ENCODE assay signal across 16 cellular contexts in the genomic region with DNA sequence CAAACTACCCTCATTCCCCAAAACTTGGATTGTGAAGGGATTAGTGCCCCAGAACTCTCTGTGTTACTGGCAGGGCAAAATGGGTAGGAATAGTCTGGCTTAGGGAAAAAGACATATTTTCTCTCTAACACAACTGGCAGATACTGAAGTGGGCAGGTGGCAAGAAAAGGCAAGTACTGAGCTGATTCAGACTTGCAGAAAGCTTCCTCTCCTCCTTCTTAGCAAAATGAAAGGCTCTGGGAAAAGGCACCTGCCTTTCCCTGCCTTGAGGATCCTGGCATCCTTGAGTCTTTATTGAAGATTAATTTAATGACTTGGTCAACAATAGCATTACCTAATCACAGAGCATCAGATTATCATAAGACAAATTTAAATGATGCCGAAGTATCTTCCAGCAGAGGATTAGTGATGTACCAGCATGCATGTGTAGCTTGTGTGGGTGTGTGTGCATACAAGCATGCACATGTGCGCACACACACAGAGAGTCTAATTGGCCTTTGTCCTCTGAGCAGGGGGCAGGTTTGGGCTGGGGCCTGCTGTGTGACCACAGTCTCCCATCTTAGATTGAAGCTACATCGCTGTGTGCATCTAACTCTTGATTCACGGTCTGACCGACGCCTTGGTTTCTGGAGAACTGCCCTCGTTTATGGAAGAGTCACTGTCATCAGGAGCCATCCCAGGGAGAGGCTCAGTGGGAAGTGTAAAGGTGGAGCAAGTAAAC.
DNase-seq lines count a peak whose midpoint lies in the region; ATAC-seq, FAIRE-seq and TF ChIP-seq lines count a peak whose summit lies in the region.
"Had no signal": no experiment of that assay in that cellular context is flagged by ENCODE, and none has a peak within 500 bp of the region (broad histone marks: within the 10 kb centered on the region; RNA-seq: fewer than 3 reads in every experiment).

No MANE protein-coding gene starts in this region.

- 30% methylated on average over 7 of the region's 7 CpGs for WGBS in A549 (ENCODE audit: missing lambda C conversion rate)

- BruUV-seq in Panc1 (replicated peaks; lab: Mats Ljungman, UMichigan) (no TSS peak), A673 (replicated peaks; lab: Mats Ljungman, UMichigan) (no TSS peak)

- TF ChIP-seq RAD21 in A549 (conservative IDR thresholded peaks at IDR 0.05 in 1 of 2, IDR thresholded peaks at IDR 0.05 in 1 of 2) = no peak

- intact Hi-C loops in Panc1 (cut with micrococcal nuclease; ENCODE audit: unreplicated experiment) (no loop called here), A673 (cut with micrococcal nuclease; ENCODE audit: unreplicated experiment) (no loop called here)

- CTCF ChIA-PET in A549 (lab: Yijun Ruan, JAX) = interaction anchor here (1.2 to 4.2 kb wide), 7 partner anchors 9 to 352 kb away, joined by 3 to 21 read pairs (median 8); no protein-coding TSS in a partner anchor
- CTCF ChIA-PET in Panc1 (lab: Charles Lee) = interaction anchor here (0.7 kb wide), 1 partner anchor 10 kb away, joined by 3 read pairs; no protein-coding TSS in a partner anchor
- CTCF ChIA-PET in A673 (lab: Charles Lee) = no interaction called here

- H3K4me1 ChIP-seq in A549 (peaks cover 99% of the 10 kb centered on the region), Panc1 (ENCODE audit: control insufficient read depth, insufficient read depth, low read length) (peaks cover 87% of the 10 kb centered on the region), foreskin keratinocyte (peaks cover 70% of the 10 kb centered on the region), rectal smooth muscle tissue (ENCODE audit: control insufficient read depth, insufficient read depth, low read length) (peaks cover 75% of the 10 kb centered on the region), A673 (ENCODE audit: insufficient read depth, low read length, poor library complexity, severe bottlenecking) (peaks cover 32% of the 10 kb centered on the region)

- TF ChIP-seq CTCF in A549 (IDR thresholded peaks at IDR 0.05) (no peak), Panc1 (IDR thresholded peaks at IDR 0.05) (no peak), foreskin keratinocyte (conservative IDR thresholded peaks at IDR 0.05) (no peak), A673 (conservative IDR thresholded peaks at IDR 0.05; ENCODE audit: low read depth, low read length) (no peak)

- FAIRE-seq in A549 (lab: Jason Lieb, UNC) = no peak

- TF ChIP-seq EP300 in A549 (IDR thresholded peaks at IDR 0.05) = no peak

- TF ChIP-seq POLR2A in A549 (IDR thresholded peaks at IDR 0.05; ENCODE audit: low read length) = no peak

- H3K4me2 ChIP-seq in A549 = peak overlapping the region; percentile 74

- POLR2A ChIA-PET in A549 (lab: Yijun Ruan, JAX) (interaction anchor here (1.3 to 1.7 kb wide), 2 partner anchors 10 to 11 kb away, joined by 4 to 6 read pairs; no protein-coding TSS in a partner anchor), Panc1 (lab: Charles Lee) (no interaction called here), A673 (lab: Charles Lee; ENCODE audit: low non-redundant PET) (no interaction called here)

- no peaks in the 10 kb centered on the region for H3K9me3 ChIP-seq in A549
- H3K9me3 ChIP-seq in Panc1 (ENCODE audit: control insufficient read depth, insufficient read depth, low read depth, low read length) = no peaks in the 10 kb centered on the region
- no peaks in the 10 kb centered on the region for H3K9me3 ChIP-seq in A673 (ENCODE audit: low read depth, low read length, poor library complexity, severe bottlenecking)
- H3K9me3 ChIP-seq: HAP-1 had no signal

- H3K27ac ChIP-seq in A549 = peak overlapping the region; percentile 86 to 99
- peak overlapping the region; percentile 86 for H3K27ac ChIP-seq in Panc1 (ENCODE audit: low read length)
- H3K27ac ChIP-seq in foreskin keratinocyte = peak overlapping the region; percentile 98
- peak overlapping the region; percentile 55 for H3K27ac ChIP-seq in rectal smooth muscle tissue (ENCODE audit: low read depth, low read length)
- no peak overlapping the region for H3K27ac ChIP-seq in A673 (ENCODE audit: low read depth, low read length, poor library complexity, severe bottlenecking)
- H3K27ac ChIP-seq: HL-60 had no signal

- ATAC-seq in A549 (no peak), Panc1 (no peak), foreskin keratinocyte (no peak), HG02885 (IDR thresholded peaks at IDR 0.05; ENCODE audit: poor library complexity, unreplicated experiment) (no peak), GM18502 (IDR thresholded peaks at IDR 0.05; ENCODE audit: poor library complexity, unreplicated experiment) (no peak), GM21576 (IDR thresholded peaks at IDR 0.05; ENCODE audit: unreplicated experiment) (no peak)

- in situ Hi-C loops in Panc1 (cut with HindIII; ENCODE audit: low pct_unique_long_range_greater_than_20kb, low sequenced_read_pairs) = no loop called here

- H3K36me3 ChIP-seq in Panc1 (ENCODE audit: control insufficient read depth, insufficient read depth, low read length) (peaks cover 7% of the 10 kb centered on the region; the same call in 1 of the 2 replicates), rectal smooth muscle tissue (ENCODE audit: control insufficient read depth, insufficient read depth, low read length) (peaks cover 5% of the 10 kb centered on the region), A673 (ENCODE audit: insufficient read depth, low read length, poor library complexity, severe bottlenecking) (peaks cover 3% of the 10 kb centered on the region)

- DNase-seq in A549 (ENCODE audit: low read depth in 1 of 2, low spot score in 1 of 2) (no peak), Panc1 (ENCODE audit: low read depth, low spot score) (no peak), foreskin keratinocyte (peak in 1 of 2 donors; percentile 80), A673 (ENCODE audit: low spot score) (no peak)
- DNase-seq: activated CD4-positive, alpha-beta T cell treated with anti-CD3 and anti-CD28 coated beads for 48 hours; NCI-H1436 treated with DMSO at 0.1 percent for 48 hours; NCI-H510A treated with DMSO at 0.1 percent for 48 hours; retina; RPMI8226; stimulated activated naive CD4-positive, alpha-beta T cell had no signal

- no peak overlapping the region for H3K9ac ChIP-seq in rectal smooth muscle tissue (ENCODE audit: low read length)

- peak overlapping the region; percentile 0; the same call in 1 of the 3 replicates for H3K4me3 ChIP-seq in A549
- H3K4me3 ChIP-seq in Panc1 (ENCODE audit: low read depth in 2 of 2, low read length in 2 of 2) = no peak overlapping the region
- no peak overlapping the region for H3K4me3 ChIP-seq in rectal smooth muscle tissue (ENCODE audit: low read length)
- H3K4me3 ChIP-seq in A673 (ENCODE audit: low read depth, low read length, poor library complexity, severe bottlenecking) = no peak overlapping the region
- H3K4me3 ChIP-seq: HAP-1 had no signal

- H3K27me3 ChIP-seq in Panc1 (ENCODE audit: control insufficient read depth, insufficient read depth, low read length) (no peaks in the 10 kb centered on the region), foreskin keratinocyte (no peaks in the 10 kb centered on the region), rectal smooth muscle tissue (ENCODE audit: control insufficient read depth, insufficient read depth, low read length) (no peaks in the 10 kb centered on the region), A673 (replicated peaks; ENCODE audit: insufficient read depth, low read depth, low read length, poor library complexity) (no peaks in the 10 kb centered on the region)

TF ChIP-seq in A549, 52 proteins besides CTCF, POLR2A, EP300 and RAD21:
- TF ChIP-seq GATA3 (IDR thresholded peaks at IDR 0.05; ENCODE audit: borderline replicate concordance) = no peak
- TF ChIP-seq NR3C1 (IDR thresholded peaks at IDR 0.05) = no peak
- TF ChIP-seq HOXA7 (CRISPR knock-in tag; IDR thresholded peaks at IDR 0.05) = 0 out of 2 replicates have a peak, but pooled peaks have one; percentile 49
- 0 out of 2 replicates have a peak, but pooled peaks have one; percentile 56 for TF ChIP-seq FOSB (CRISPR knock-in tag; IDR thresholded peaks at IDR 0.05)
- TF ChIP-seq HOXB13 (CRISPR knock-in tag; IDR thresholded peaks at IDR 0.05; ENCODE audit: low read depth) = peak; percentile 80; the same call in 1 of the 2 replicates
- TF ChIP-seq EHF (CRISPR knock-in tag; IDR thresholded peaks at IDR 0.05) = 0 out of 2 replicates have a peak, but pooled peaks have one; percentile 63
- TF ChIP-seq TP53 (CRISPR knock-in tag; IDR thresholded peaks at IDR 0.05) = no peak
- TF ChIP-seq, protein P1, sequence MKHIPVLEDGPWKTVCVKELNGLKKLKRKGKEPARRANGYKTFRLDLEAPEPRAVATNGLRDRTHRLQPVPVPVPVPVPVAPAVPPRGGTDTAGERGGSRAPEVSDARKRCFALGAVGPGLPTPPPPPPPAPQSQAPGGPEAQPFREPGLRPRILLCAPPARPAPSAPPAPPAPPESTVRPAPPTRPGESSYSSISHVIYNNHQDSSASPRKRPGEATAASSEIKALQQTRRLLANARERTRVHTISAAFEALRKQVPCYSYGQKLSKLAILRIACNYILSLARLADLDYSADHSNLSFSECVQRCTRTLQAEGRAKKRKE (CRISPR knock-in tag; IDR thresholded peaks at IDR 0.05; ENCODE audit: low read depth) = peak; percentile 76; the same call in 1 of the 2 replicates
- TF ChIP-seq, protein P2, sequence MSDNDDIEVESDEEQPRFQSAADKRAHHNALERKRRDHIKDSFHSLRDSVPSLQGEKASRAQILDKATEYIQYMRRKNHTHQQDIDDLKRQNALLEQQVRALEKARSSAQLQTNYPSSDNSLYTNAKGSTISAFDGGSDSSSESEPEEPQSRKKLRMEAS (IDR thresholded peaks at IDR 0.05) = peak; percentile 39; the same call in 1 of the 2 replicates
